9 cellular contexts compared by ENCODE assay signal in genomic region chr5:176366575-176366894, GRCh38. TPM values are rescaled to one million over a fixed set of nuclear protein-coding genes. Genes with fewer than 3 reads are reported as not detected.
A peak's percentile ranks its signal among the peaks of the same experiment; 100 is the strongest.
DNase-seq lines count a peak whose midpoint lies in the region; ATAC-seq, FAIRE-seq and TF ChIP-seq lines count a peak whose summit lies in the region.
"Had no signal": no experiment of that assay in that cellular context is flagged by ENCODE, and none has a peak within 500 bp of the region (broad histone marks: within the 10 kb centered on the region; RNA-seq: fewer than 3 reads in every experiment).

No MANE protein-coding gene starts in this region.

- ATAC-seq in natural killer cell (no peak), GM18873 (IDR thresholded peaks at IDR 0.05; ENCODE audit: low FRiP score, unreplicated experiment) (no peak)

- no peak for FAIRE-seq in RCC 7860 (lab: Jason Lieb, UNC)

- peaks cover 6% of the 10 kb centered on the region for H3K36me3 Mint-ChIP-seq in natural killer cell

- H3K4me3 ChIP-seq in AG09309 (ENCODE audit: control insufficient read depth, low read depth, low read length) (peak overlapping the region; percentile 71), HUES64 (ENCODE audit: low read length) (peak overlapping the region; percentile 72), dorsolateral prefrontal cortex (peak overlapping the region in 56 of 59 donors; percentile 65 to 95 (median 86))

- H3K27ac Mint-ChIP-seq in natural killer cell = no peak overlapping the region

- DNase-seq in AG09309 (ENCODE audit: low read depth) (no peak), dorsolateral prefrontal cortex (no peak), natural killer cell (no peak), DMS153 treated with DMSO at 0.1 percent for 48 hours (lab: John Stamatoyannopoulos, UW; ENCODE audit: unreplicated experiment) (no peak), RCC 7860 (ENCODE audit: low spot score) (no peak), pons (ENCODE audit: low spot score) (no peak)
- DNase-seq: NCI-H2081 had no signal

- peaks cover 16% of the 10 kb centered on the region for H3K36me3 ChIP-seq in HUES64 (ENCODE audit: insufficient read depth, low read length)

- intact Hi-C loops in dorsolateral prefrontal cortex (cut with DNase I) (no loop called here), natural killer cell (cut with micrococcal nuclease) (no loop called here)

- TF ChIP-seq CTCF in AG09309 (IDR thresholded peaks at IDR 0.05; ENCODE audit: control insufficient read depth, insufficient read depth, low read depth, low read length, missing control alignments) (no peak), dorsolateral prefrontal cortex (IDR thresholded peaks at IDR 0.05 in 54 of 56, conservative IDR thresholded peaks at IDR 0.05 in 2 of 56; ENCODE audit: low read depth in 1 of 56, partially characterized antibody in 56 of 56) (no peak), natural killer cell (IDR thresholded peaks at IDR 0.05) (no peak)

- H3K9me3 Mint-ChIP-seq in natural killer cell = no peaks in the 10 kb centered on the region

- WGBS in HUES64 = 80% methylated on average over 11 of the region's 11 CpGs

- H3K4me1 Mint-ChIP-seq in natural killer cell = peaks cover 6 to 20% of the 10 kb centered on the region in 2 donors

- H3K4me1 ChIP-seq in HUES64 (ENCODE audit: insufficient read depth, low read length) = no peaks in the 10 kb centered on the region; the same call in 1 of the 2 replicates

- H3K27me3 Mint-ChIP-seq in natural killer cell (ENCODE audit: low read depth in 2 of 2) = peaks cover 0 to 16% of the 10 kb centered on the region in 2 donors

- H3K9me3 ChIP-seq in HUES64 (ENCODE audit: insufficient read depth, low read depth, low read length) = no peaks in the 10 kb centered on the region

- no peak overlapping the region for H3K27ac ChIP-seq in HUES64 (ENCODE audit: low read depth, low read length)
- peak overlapping the region in 27 of 59 donors; percentile 25 to 90 (median 82) for H3K27ac ChIP-seq in dorsolateral prefrontal cortex

- peak overlapping the region; percentile 89 for H3K4me3 Mint-ChIP-seq in natural killer cell

- H3K27me3 ChIP-seq in HUES64 (ENCODE audit: insufficient read depth, low read length) (peaks cover 64% of the 10 kb centered on the region), dorsolateral prefrontal cortex (no peaks in the 10 kb centered on the region)

- H3K9ac ChIP-seq in HUES64 (ENCODE audit: low read depth, low read length) = peak overlapping the region; percentile 52; the same call in 1 of the 2 replicates

RNA-seq across cellular contexts. Expression of gene ARL10, which starts 1.2 kb away (rescaled TPM):
- polyA plus RNA-seq in HUES64 (2013, experiment 1 of 2) = 3.7 TPM
- polyA plus RNA-seq in HUES64 (2013, experiment 2 of 2) = 4.2 TPM
- 10 to 100 TPM; 18.1 to 46.0 (median 28.5) TPM for total RNA-seq in dorsolateral prefrontal cortex
- 1 to 10 TPM in 2 of 3 donors, under 1 TPM in 1; 0.75 to 6.8 (median 6.7) TPM for total RNA-seq in natural killer cell

RNA-seq across cellular contexts. Expression of gene KIAA1191, which starts 5.0 kb away (rescaled TPM):
- 69.5 TPM for polyA plus RNA-seq in HUES64 (2013, experiment 1 of 2)
- 83.1 TPM for polyA plus RNA-seq in HUES64 (2013, experiment 2 of 2)
- total RNA-seq in dorsolateral prefrontal cortex (100 to 1,000 TPM in 118 of 120 experiments, 10 to 100 TPM in 2; 94.9 to 173 (median 136) TPM), natural killer cell (10 to 100 TPM; 36.8 to 76.3 (median 75.7) TPM)

RNA-seq across cellular contexts. Expression of gene NOP16, which starts 21.9 kb away (rescaled TPM):
- polyA plus RNA-seq in HUES64 (2013, experiment 1 of 2) = 64.0 TPM
- 47.9 TPM for polyA plus RNA-seq in HUES64 (2013, experiment 2 of 2)
- 10 to 100 TPM in 104 of 120 experiments, 1 to 10 TPM in 16; 7.6 to 21.5 (median 13.1) TPM for total RNA-seq in dorsolateral prefrontal cortex
- total RNA-seq in natural killer cell = 10 to 100 TPM in 2 of 3 donors, 1 to 10 TPM in 1; 6.4 to 12.4 (median 12.1) TPM

RNA-seq across cellular contexts. Expression of gene HIGD2A, which starts 22.0 kb away (rescaled TPM):
- 104 TPM for polyA plus RNA-seq in HUES64 (2013, experiment 1 of 2)
- polyA plus RNA-seq in HUES64 (2013, experiment 2 of 2) = 123 TPM
- total RNA-seq in dorsolateral prefrontal cortex (100 to 1,000 TPM in 8 of 120 experiments, 10 to 100 TPM in 112; 58.3 to 114 (median 80.1) TPM), natural killer cell (10 to 100 TPM; 83.5 to 90.2 (median 86.2) TPM)

RNA-seq across cellular contexts. Expression of gene CLTB, which starts 49.8 kb away (rescaled TPM):
- 20.1 TPM for polyA plus RNA-seq in HUES64 (2013, experiment 1 of 2)
- 19.5 TPM for polyA plus RNA-seq in HUES64 (2013, experiment 2 of 2)
- total RNA-seq in dorsolateral prefrontal cortex (100 to 1,000 TPM in 115 of 120 experiments, 10 to 100 TPM in 5; 66.4 to 198 (median 136) TPM), natural killer cell (10 to 100 TPM; 60.6 to 77.2 (median 70.4) TPM)
